In genomic region chr10:120578890-120579289, GRCh38 we compare ENCODE assay signal across 22 cellular contexts.
"Had no signal": no experiment of that assay in that cellular context is flagged by ENCODE, and none has a peak within 500 bp of the region (broad histone marks: within the 10 kb centered on the region; RNA-seq: fewer than 3 reads in every experiment).

No MANE protein-coding gene starts in this region.

- H3K9me3 ChIP-seq: esophagus muscularis mucosa, gastrocnemius medialis, heart right ventricle, sigmoid colon, stomach, thoracic aorta, transverse colon had no signal

- H3K27me3 ChIP-seq: esophagus muscularis mucosa, gastrocnemius medialis, heart right ventricle, sigmoid colon, stomach, transverse colon had no signal

- H3K4me3 Mint-ChIP-seq: immature natural killer cell, nephron progenitor cell had no signal

- H3K9me3 Mint-ChIP-seq: immature natural killer cell, nephron progenitor cell had no signal

- H3K36me3 ChIP-seq: esophagus muscularis mucosa, gastrocnemius medialis, heart right ventricle, sigmoid colon, stomach, thoracic aorta, transverse colon had no signal

- H3K27ac ChIP-seq: coronary artery, esophagus muscularis mucosa, gastrocnemius medialis, heart right ventricle, sigmoid colon, skin epidermis, stomach, thoracic aorta, transverse colon had no signal

- H3K27ac Mint-ChIP-seq: immature natural killer cell, naive B cell had no signal

- H3K4me3 ChIP-seq: coronary artery, esophagus muscularis mucosa, gastrocnemius medialis, heart right ventricle, lung, sigmoid colon, skin epidermis, stomach, thoracic aorta, transverse colon had no signal

- ATAC-seq: gastrocnemius medialis, heart right ventricle, left cardiac atrium, left ventricle myocardium superior had no signal

- DNase-seq: effector CD8-positive, alpha-beta T cell; gastrocnemius medialis; heart right ventricle; hypothalamus; immature natural killer cell; kidney; left cardiac atrium; left ventricle myocardium superior; mesenchymal stem cell; naive B cell; posterior cingulate gyrus; sigmoid colon; stimulated activated naive CD4-positive, alpha-beta T cell; stomach; substantia nigra; transverse colon had no signal

- H3K4me1 Mint-ChIP-seq: naive B cell had no signal

- H3K36me3 Mint-ChIP-seq: immature natural killer cell, naive B cell had no signal
